13 cellular contexts compared by ENCODE assay signal in the genomic region with DNA sequence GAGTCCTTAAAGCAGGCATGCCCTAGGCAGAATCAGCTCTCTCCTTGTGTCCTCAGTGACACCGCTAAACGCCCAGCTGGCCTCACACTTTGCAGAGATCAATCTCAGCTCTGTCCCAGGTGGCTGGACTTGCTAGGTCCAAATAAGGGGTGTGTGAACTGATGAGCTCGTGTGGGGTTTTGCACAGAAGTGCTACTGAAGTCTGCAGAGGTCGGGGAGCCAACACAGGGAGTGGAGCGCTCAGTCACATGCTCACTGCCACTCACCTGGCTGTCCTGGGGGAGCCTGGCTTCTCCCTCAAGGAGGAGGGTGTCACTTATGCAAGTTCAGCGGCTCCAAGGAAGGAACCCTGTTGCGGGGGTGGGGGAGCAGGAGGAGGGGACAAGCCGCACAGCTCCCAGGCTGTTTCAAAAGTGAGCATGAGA. TPM values are rescaled to one million over a fixed set of nuclear protein-coding genes. Genes with fewer than 3 reads are reported as not detected.
A peak's percentile ranks its signal among the peaks of the same experiment; 100 is the strongest.
DNase-seq lines count a peak whose midpoint lies in the region; ATAC-seq and TF ChIP-seq lines count a peak whose summit lies in the region.
"Had no signal": no experiment of that assay in that cellular context is flagged by ENCODE, and none has a peak within 500 bp of the region (broad histone marks: within the 10 kb centered on the region; RNA-seq: fewer than 3 reads in every experiment).

No MANE protein-coding gene starts in this region.

- no peak overlapping the region for H3K4me3 Mint-ChIP-seq in Caco-2 (ENCODE audit: unreplicated experiment)
- no peak overlapping the region for H3K4me3 Mint-ChIP-seq in CD8-positive, alpha-beta memory T cell
- H3K4me3 Mint-ChIP-seq: activated naive CD8-positive, alpha-beta T cell treated with anti-CD3 and anti-CD28 coated beads, Interleukin-2, amount 10 ng/mL, durations not matched to agents 7 days and 5 days; CD4-positive, CD25-positive, alpha-beta regulatory T cell had no signal

- no peaks in the 10 kb centered on the region for H3K36me3 Mint-ChIP-seq in Caco-2 (ENCODE audit: insufficient read depth, unreplicated experiment)
- H3K36me3 Mint-ChIP-seq in CD8-positive, alpha-beta memory T cell, result no peaks in the 10 kb centered on the region
- H3K36me3 Mint-ChIP-seq: activated naive CD8-positive, alpha-beta T cell treated with anti-CD3 and anti-CD28 coated beads, Interleukin-2, amount 10 ng/mL, durations not matched to agents 7 days and 5 days; CD4-positive, CD25-positive, alpha-beta regulatory T cell had no signal

- H3K4me3 ChIP-seq in SK-N-MC (peak overlapping the region; percentile 70), hepatocyte (no peak overlapping the region), gastrocnemius medialis (peak overlapping the region in 3 of 4 donors; percentile 17 to 49 (median 29)), Caco-2 (ENCODE audit: low read depth, low read length) (no peak overlapping the region)
- no peak overlapping the region for H3K4me3 ChIP-seq in CD8-positive, alpha-beta memory T cell (ENCODE audit: low read length)

- H3K9me3 ChIP-seq in SK-N-MC (ENCODE audit: low read depth, low read length), result no peaks in the 10 kb centered on the region
- no peaks in the 10 kb centered on the region for H3K9me3 ChIP-seq in hepatocyte (ENCODE audit: low read depth)
- no peaks in the 10 kb centered on the region for H3K9me3 ChIP-seq in gastrocnemius medialis
- H3K9me3 ChIP-seq in Caco-2, result no peaks in the 10 kb centered on the region
- H3K9me3 ChIP-seq in CD8-positive, alpha-beta memory T cell (ENCODE audit: low read length), result no peaks in the 10 kb centered on the region

- POLR2A ChIA-PET in Caco-2 (lab: Charles Lee), result no interaction called here
- POLR2A ChIA-PET in CD8-positive, alpha-beta memory T cell (lab: Charles Lee), result no interaction called here

- peaks cover 13% of the 10 kb centered on the region for H3K4me1 Mint-ChIP-seq in Caco-2 (ENCODE audit: low read depth, unreplicated experiment)
- peaks cover 9 to 17% (median 12%) of the 10 kb centered on the region in 3 donors for H3K4me1 Mint-ChIP-seq in CD8-positive, alpha-beta memory T cell

- H3K27ac Mint-ChIP-seq in Caco-2 (ENCODE audit: unreplicated experiment), result no peak overlapping the region
- peak overlapping the region in 1 of 8 donors; percentile 60 for H3K27ac Mint-ChIP-seq in CD8-positive, alpha-beta memory T cell
- H3K27ac Mint-ChIP-seq: activated naive CD8-positive, alpha-beta T cell treated with anti-CD3 and anti-CD28 coated beads, Interleukin-2, amount 10 ng/mL, durations not matched to agents 7 days and 5 days; CD4-positive, CD25-positive, alpha-beta regulatory T cell had no signal

- H3K4me2 ChIP-seq in hepatocyte, result peak overlapping the region; percentile 73

- no peaks in the 10 kb centered on the region for H3K79me2 ChIP-seq in hepatocyte

- no peak overlapping the region for H3K9ac ChIP-seq in SK-N-MC (ENCODE audit: insufficient read length)

- intact Hi-C loops in gastrocnemius medialis (cut with DNase I; ENCODE audit: low total_unique reads), result no loop called here
- intact Hi-C loops in Caco-2 (cut with micrococcal nuclease; ENCODE audit: unreplicated experiment), result no loop called here

- no peak overlapping the region for H2AFZ ChIP-seq in hepatocyte

- peaks cover 5% of the 10 kb centered on the region for H3K27me3 ChIP-seq in hepatocyte
- peaks cover 0 to 11% (median 0%) of the 10 kb centered on the region in 3 donors for H3K27me3 ChIP-seq in gastrocnemius medialis
- H3K27me3 ChIP-seq in Caco-2 (replicated peaks; ENCODE audit: control insufficient read depth, insufficient read depth, low read length), result no peaks in the 10 kb centered on the region
- H3K27me3 ChIP-seq in CD8-positive, alpha-beta memory T cell (ENCODE audit: insufficient read depth, low read length, poor library complexity, severe bottlenecking), result peaks cover 26% of the 10 kb centered on the region

- DNase-seq in DMS 273 (lab: John Stamatoyannopoulos, UW; ENCODE audit: unreplicated experiment) (peak; percentile 78), SK-N-MC (ENCODE audit: low read depth, low spot score) (no peak), hepatocyte (ENCODE audit: low spot score) (no peak), gastrocnemius medialis (no peak), Caco-2 (no peak), erythroblast (lab: John Stamatoyannopoulos, UW) (no peak)
- no peak for DNase-seq in CD8-positive, alpha-beta memory T cell
- DNase-seq: activated naive CD8-positive, alpha-beta T cell treated with anti-CD3 and anti-CD28 coated beads, Interleukin-2, amount 10 ng/mL, durations not matched to agents 7 days and 5 days; CD4-positive, CD25-positive, alpha-beta regulatory T cell; NCI-H1092; stimulated activated naive CD8-positive, alpha-beta T cell treated with anti-CD3 and anti-CD28 coated beads, Interleukin-15, Interleukin-2, amounts not matched to agents 100 U/mL and 50 U/mL, for 24 hours had no signal

- H3K27ac ChIP-seq in SK-N-MC (peak overlapping the region; percentile 12; the same call in 1 of the 2 replicates), hepatocyte (no peak overlapping the region), gastrocnemius medialis (peak overlapping the region in 2 of 4 donors; percentile 23 to 30)
- no peak overlapping the region for H3K27ac ChIP-seq in CD8-positive, alpha-beta memory T cell (ENCODE audit: low read depth, low read length)

- CTCF ChIA-PET in Caco-2 (lab: Charles Lee), result no interaction called here
- CTCF ChIA-PET in CD8-positive, alpha-beta memory T cell (lab: Charles Lee), result interaction anchor here (0.9 kb wide), 1 partner anchor 38 kb away, joined by 3 read pairs; no protein-coding TSS in a partner anchor

- TF ChIP-seq CTCF in hepatocyte (IDR thresholded peaks at IDR 0.05; ENCODE audit: poor library complexity), result no peak
- TF ChIP-seq CTCF in gastrocnemius medialis (IDR thresholded peaks at IDR 0.05 in 4 of 5, conservative IDR thresholded peaks at IDR 0.05 in 1 of 5), result no peak
- TF ChIP-seq CTCF in Caco-2 (IDR thresholded peaks at IDR 0.05; ENCODE audit: insufficient read depth in 1 of 2, low read depth in 1 of 2, low read length in 1 of 2, severe bottlenecking in 1 of 2, unreplicated experiment in 1 of 2), result no peak

- no peaks in the 10 kb centered on the region for H4K20me1 ChIP-seq in hepatocyte (ENCODE audit: insufficient read depth, poor library complexity, severe bottlenecking)

- no peaks in the 10 kb centered on the region for H3K9me2 ChIP-seq in hepatocyte (replicated peaks; ENCODE audit: insufficient read depth)

- 55% methylated on average over 8 of the region's 8 CpGs for WGBS in hepatocyte (ENCODE audit: low lambda C conversion rate, missing lambda C conversion rate)

- H3K27me3 Mint-ChIP-seq in Caco-2 (ENCODE audit: insufficient read depth, unreplicated experiment), result no peaks in the 10 kb centered on the region
- peaks cover 34 to 44% of the 10 kb centered on the region in 2 donors for H3K27me3 Mint-ChIP-seq in CD8-positive, alpha-beta memory T cell

- BruUV-seq in Caco-2 (replicated peaks; lab: Mats Ljungman, UMichigan), result no TSS peak

- ATAC-seq in gastrocnemius medialis (no peak), HG03039 (IDR thresholded peaks at IDR 0.05; ENCODE audit: unreplicated experiment) (no peak)
- ATAC-seq: stimulated activated naive CD8-positive, alpha-beta T cell treated with anti-CD3 and anti-CD28 coated beads, Interleukin-15, Interleukin-2, amounts not matched to agents 100 U/mL and 50 U/mL, for 24 hours had no signal

- in situ Hi-C loops in gastrocnemius medialis (cut with MboI; ENCODE audit: low sequenced_read_pairs in 4 of 4), result loop anchor here in 2 of 4 donors (5.0 to 10.0 kb wide), 2 partner anchors 155 to 168 kb away; partner anchors contain the start of gene TMEM270 (in 1 of the 2)

- H3K9me3 Mint-ChIP-seq in Caco-2 (ENCODE audit: unreplicated experiment), result no peaks in the 10 kb centered on the region
- H3K9me3 Mint-ChIP-seq in CD8-positive, alpha-beta memory T cell, result no peaks in the 10 kb centered on the region
- H3K9me3 Mint-ChIP-seq: activated naive CD8-positive, alpha-beta T cell treated with anti-CD3 and anti-CD28 coated beads, Interleukin-2, amount 10 ng/mL, durations not matched to agents 7 days and 5 days; CD4-positive, CD25-positive, alpha-beta regulatory T cell had no signal

- H3K4me1 ChIP-seq in hepatocyte (ENCODE audit: insufficient read depth) (peaks cover 44% of the 10 kb centered on the region), gastrocnemius medialis (peaks cover 39 to 46% of the 10 kb centered on the region in 2 donors), Caco-2 (0 out of 2 replicates have a peak, but pooled peaks cover 3% of the 10 kb centered on the region)
- H3K4me1 ChIP-seq in CD8-positive, alpha-beta memory T cell (ENCODE audit: insufficient read depth, low read length), result peaks cover 4% of the 10 kb centered on the region

- TF ChIP-seq POLR2A in gastrocnemius medialis (IDR thresholded peaks at IDR 0.05), result no peak
- TF ChIP-seq POLR2A in erythroblast (IDR thresholded peaks at IDR 0.05; ENCODE audit: low read length), result no peak

- no peaks in the 10 kb centered on the region for H3K36me3 ChIP-seq in SK-N-MC (ENCODE audit: insufficient read depth, low read length)
- no peaks in the 10 kb centered on the region for H3K36me3 ChIP-seq in hepatocyte (replicated peaks; ENCODE audit: insufficient read depth, low read depth)
- H3K36me3 ChIP-seq in gastrocnemius medialis, result no peaks in the 10 kb centered on the region
- H3K36me3 ChIP-seq in Caco-2 (ENCODE audit: control insufficient read depth, insufficient read depth, low read length), result no peaks in the 10 kb centered on the region
- H3K36me3 ChIP-seq in CD8-positive, alpha-beta memory T cell (ENCODE audit: insufficient read depth, low read length), result no peaks in the 10 kb centered on the region

RNA-seq across cellular contexts. Expression of gene ELN, which starts 2.0 kb away (rescaled TPM):
- 45.2 and 58.1 TPM in 2 replicates for total RNA-seq in hepatocyte
- polyA plus RNA-seq in hepatocyte, result 37.7 and 42.5 TPM in 2 replicates
- total RNA-seq in gastrocnemius medialis, result 10 to 100 TPM in 1 of 4 donors, 1 to 10 TPM in 3; 5.3 to 14.8 (median 6.9) TPM
- not detected in 2 replicates for total RNA-seq in Caco-2 (2022)
- total RNA-seq in CD8-positive, alpha-beta memory T cell, result not detected
- not detected for polyA plus RNA-seq in CD8-positive, alpha-beta memory T cell
- total RNA-seq: activated naive CD8-positive, alpha-beta T cell treated with anti-CD3 and anti-CD28 coated beads, Interleukin-2, amount 10 ng/mL, durations not matched to agents 7 days and 5 days; T-helper 1 cell treated with Interleukin-12 subunit alpha and Interleukin-12 subunit beta and Interleukin-4 antibody, amounts not matched to agents 30 ng/mL and 1 ng/mL, for 36 hours had no signal
- polyA plus RNA-seq: CD4-positive, CD25-positive, alpha-beta regulatory T cell had no signal

RNA-seq across cellular contexts. Expression of gene LIMK1, which starts 53.6 kb away (rescaled TPM):
- total RNA-seq in hepatocyte, result 23.8 and 24.6 TPM in 2 replicates
- polyA plus RNA-seq in hepatocyte, result 10.7 and 16.2 TPM in 2 replicates
- 10 to 100 TPM; 15.3 to 56.4 (median 23.3) TPM for total RNA-seq in gastrocnemius medialis
- total RNA-seq in Caco-2 (2022), result 30.6 and 31.4 TPM in 2 replicates
- total RNA-seq in CD8-positive, alpha-beta memory T cell, result 10 to 100 TPM; 23.1 to 23.6 TPM
- polyA plus RNA-seq in CD8-positive, alpha-beta memory T cell, result 10.1 TPM

Comparison
In these comparisons a context has a peak if more than half of its experiments do, and no peak if none do; other contexts are left out.
1. H3K4me3 ChIP-seq: peak in SK-N-MC (single experiment) and gastrocnemius medialis (3 of 4); none in hepatocyte (single experiment), Caco-2 (single experiment) and CD8-positive, alpha-beta memory T cell (single experiment).